9 cellular contexts compared by ENCODE assay signal in the genomic region with DNA sequence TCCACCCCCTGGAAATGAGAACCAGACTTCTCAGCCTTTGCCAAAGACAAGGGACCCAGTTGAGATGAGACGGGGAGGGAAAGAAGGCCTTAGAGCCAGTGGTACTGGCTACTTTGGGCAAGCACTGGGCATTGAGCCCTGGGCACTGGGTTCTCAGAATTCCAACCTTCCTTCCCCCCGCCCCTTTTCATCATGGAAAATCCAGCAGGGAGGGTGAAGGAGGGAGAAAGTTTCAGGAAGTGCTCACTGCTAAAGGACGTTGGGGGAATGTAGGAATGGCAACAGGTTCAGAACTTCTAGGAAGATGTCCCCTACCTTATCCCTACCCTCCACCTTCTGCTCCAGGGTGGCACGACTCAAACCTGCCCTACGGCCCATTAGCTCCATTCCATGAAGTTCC. TPM values are rescaled to one million over a fixed set of nuclear protein-coding genes. Genes with fewer than 3 reads are reported as not detected.
DNase-seq lines count a peak whose midpoint lies in the region; ATAC-seq and TF ChIP-seq lines count a peak whose summit lies in the region.
"Had no signal": no experiment of that assay in that cellular context is flagged by ENCODE, and none has a peak within 500 bp of the region (broad histone marks: within the 10 kb centered on the region; RNA-seq: fewer than 3 reads in every experiment).

No MANE protein-coding gene starts in this region.

- H3K4me3 ChIP-seq in WI38 (ENCODE audit: low read depth, low read length) (peak overlapping the region; percentile 79), foreskin fibroblast (ENCODE audit: low read depth in 1 of 2, low read length in 2 of 2) (peak overlapping the region; percentile 81 to 96)

- H3K9me3 Mint-ChIP-seq in CD14-positive monocyte = peaks cover 0 to 7% (median 0%) of the 10 kb centered on the region in 7 donors

- H3K4me3 Mint-ChIP-seq in CD14-positive monocyte = peak overlapping the region in 1 of 2 donors; percentile 100

- ATAC-seq in sciatic nerve = peak; percentile 10

- peaks cover 24 to 41% (median 25%) of the 10 kb centered on the region in 3 donors for H3K27me3 Mint-ChIP-seq in CD14-positive monocyte (ENCODE audit: low read depth in 3 of 3)

- H3K36me3 Mint-ChIP-seq in CD14-positive monocyte = peaks cover 10 to 18% of the 10 kb centered on the region in 2 donors

- TF ChIP-seq CTCF in WI38 (IDR thresholded peaks at IDR 0.05; ENCODE audit: low read depth, low read length) (no peak), foreskin fibroblast (IDR thresholded peaks at IDR 0.05; ENCODE audit: low read depth, low read length) (no peak), CD14-positive monocyte (IDR thresholded peaks at IDR 0.05) (no peak)

- DNase-seq in EH (ENCODE audit: low read depth) (peak; percentile 60), foreskin fibroblast (peak in 1 of 2 donors; percentile 7), sciatic nerve (ENCODE audit: low spot score) (peak; percentile 73), OCI-M1 (lab: John Stamatoyannopoulos, UW) (no peak), DMS 273 (lab: John Stamatoyannopoulos, UW; ENCODE audit: unreplicated experiment) (no peak), CD14-positive monocyte (ENCODE audit: low spot score) (no peak), midbrain (lab: John Stamatoyannopoulos, UW) (no peak)

- intact Hi-C loops in sciatic nerve (cut with DNase I) = no loop called here
- intact Hi-C loops in CD14-positive monocyte (cut with micrococcal nuclease) = loop anchor here in 1 of 2 donors (10.0 kb wide), 1 partner anchor 49 kb away; the partner anchor contains the start of gene IGFBP6

- no peak overlapping the region for H3K27ac Mint-ChIP-seq in CD14-positive monocyte

- H3K4me1 Mint-ChIP-seq in CD14-positive monocyte = peaks cover 12% of the 10 kb centered on the region

RNA-seq across cellular contexts. Expression of gene TNS2, which starts 4.2 kb away (rescaled TPM):
- 265 TPM for total RNA-seq in sciatic nerve
- polyA plus RNA-seq in CD14-positive monocyte = under 1 TPM; 0.36 to 0.43 TPM

RNA-seq across cellular contexts. Expression of gene SPRYD3, which starts 33.5 kb away (rescaled TPM):
- total RNA-seq in sciatic nerve = 61.0 TPM
- polyA plus RNA-seq in CD14-positive monocyte = 10 to 100 TPM; 21.8 to 26.9 TPM

RNA-seq across cellular contexts. Expression of gene EIF4B, which starts 39.4 kb away (rescaled TPM):
- total RNA-seq in sciatic nerve = 522 TPM
- 10 to 100 TPM; 41.2 to 58.6 TPM for polyA plus RNA-seq in CD14-positive monocyte

RNA-seq across cellular contexts. Expression of gene IGFBP6, which starts 51.8 kb away (rescaled TPM):
- total RNA-seq in sciatic nerve = 1,832 TPM
- not detected for polyA plus RNA-seq in CD14-positive monocyte

RNA-seq across cellular contexts. Expression of gene SOAT2, which starts 57.6 kb away (rescaled TPM):
- 1.2 TPM for total RNA-seq in sciatic nerve
- not detected for polyA plus RNA-seq in CD14-positive monocyte
- total RNA-seq: lung microvascular endothelial cell had no signal

Comparison
In these comparisons a context has a peak if more than half of its experiments do, and no peak if none do; other contexts are left out.
1. DNase-seq: peak in EH (single experiment) and sciatic nerve (single experiment); none in OCI-M1 (single experiment), DMS 273 (single experiment), CD14-positive monocyte (single experiment) and midbrain (single experiment).